In genomic region chr11:119798656-119799055, GRCh38 we compare ENCODE assay signal across 36 cellular contexts.
"Had no signal": no experiment of that assay in that cellular context is flagged by ENCODE, and none has a peak within 500 bp of the region (broad histone marks: within the 10 kb centered on the region; RNA-seq: fewer than 3 reads in every experiment).

No MANE protein-coding gene starts in this region.

- H3K27me3 ChIP-seq: adrenal gland, body of pancreas, cardiac muscle cell had no signal

- DNase-seq: activated B cell treated with CpG ODN at 0.5 μM for 24 hours; activated CD4-positive, alpha-beta memory T cell treated with anti-CD3 and anti-CD28 coated beads for 36 hours; activated CD4-positive, alpha-beta T cell treated with anti-CD3 and anti-CD28 coated beads for 4 hours; activated CD4-positive, alpha-beta T cell treated with anti-CD3 and anti-CD28 coated beads, Interleukin-2, amount 10 ng/mL, durations not matched to agents 24 days and 14 days; activated CD4-positive, alpha-beta T cell treated with anti-CD3 and anti-CD28 coated beads, Interleukin-2, amount 50 U/mL, for 1 hour; activated CD4-positive, alpha-beta T cell treated with anti-CD3 and anti-CD28 coated beads, Interleukin-2, amount 50 U/mL, for 4 hours; activated CD4-positive, CD25-positive, alpha-beta regulatory T cell treated with anti-CD3 and anti-CD28 coated beads, Interleukin-2, amount 50 U/mL, for 72 hours; activated CD8-positive, alpha-beta memory T cell treated with anti-CD3 and anti-CD28 coated beads, Interleukin-2, amount 50 U/mL, for 4 hours; activated CD8-positive, alpha-beta T cell treated with anti-CD3 and anti-CD28 coated beads for 36 hours; activated effector memory CD4-positive, alpha-beta T cell treated with anti-CD3 and anti-CD28 coated beads, Interleukin-2, amount 50 U/mL, for 16 hours; activated gamma-delta T cell treated with Interleukin-2 at 50 U/mL for 16 hours; activated naive CD4-positive, alpha-beta T cell; activated naive CD4-positive, alpha-beta T cell treated with anti-CD3 and anti-CD28 coated beads for 36 hours; activated naive CD4-positive, alpha-beta T cell treated with anti-CD3 and anti-CD28 coated beads, Interleukin-2, amount 50 U/mL, for 16 hours; activated naive CD8-positive, alpha-beta T cell treated with anti-CD3 and anti-CD28 coated beads for 36 hours; activated T-cell treated with anti-CD3 and anti-CD28 coated beads for 4 hours; activated T-cell treated with anti-CD3 and anti-CD28 coated beads, Interleukin-2, amount 50 U/mL, for 1 hour; activated T-cell treated with anti-CD3 and anti-CD28 coated beads, Interleukin-2, amount 50 U/mL, for 4 hours; activated T-cell treated with anti-CD3 and anti-CD28 coated beads, Interleukin-2, amount 50 U/mL, for 72 hours; adrenal gland; amniotic stem cell; body of pancreas; SW 1271; T-helper 1 cell; T-helper 2 cell; T-helper 9 cell had no signal

- H3K9me3 Mint-ChIP-seq: activated B cell treated with CpG ODN at 0.5 μM for 24 hours; activated CD4-positive, alpha-beta memory T cell treated with anti-CD3 and anti-CD28 coated beads for 36 hours; activated CD4-positive, alpha-beta T cell treated with anti-CD3 and anti-CD28 coated beads, Interleukin-2, amount 10 ng/mL, durations not matched to agents 24 days and 14 days; activated CD8-positive, alpha-beta T cell treated with anti-CD3 and anti-CD28 coated beads for 36 hours; activated naive CD4-positive, alpha-beta T cell treated with anti-CD3 and anti-CD28 coated beads for 36 hours; activated naive CD4-positive, alpha-beta T cell treated with anti-CD3 and anti-CD28 coated beads, Interleukin-2, amount 50 U/mL, for 72 hours; activated naive CD8-positive, alpha-beta T cell treated with anti-CD3 and anti-CD28 coated beads for 36 hours; activated T-cell treated with anti-CD3 and anti-CD28 coated beads, Interleukin-2, amount 50 U/mL, for 4 hours; activated T-cell treated with anti-CD3 and anti-CD28 coated beads, Interleukin-2, amount 50 U/mL, for 72 hours; activated T-helper 1 cell treated with anti-CD3 and anti-CD28 coated beads, Interleukin-12 subunit alpha, Interleukin-12 subunit beta, Interleukin-2, Interleukin-4 antibody, amounts not matched to agents 30 ng/mL and 10 ng/mL and 1 ng/mL, durations not matched to agents 14 hours and 24 hours and 36 hours; activated T-helper 17 cell treated with anti-CD3 and anti-CD28 coated beads, Interleukin-2, amount 50 U/mL, for 72 hours; T-helper 1 cell treated with Interleukin-12 subunit alpha and Interleukin-12 subunit beta and Interleukin-4 antibody, amounts not matched to agents 30 μg/mL and 1 μg/mL, for 36 hours; T-helper 2 cell treated with Interferon-gamma antibody and Interleukin-4, amounts not matched to agents 5 μg/mL and 100 μg/mL, for 36 hours had no signal

- H3K4me1 Mint-ChIP-seq: activated B cell treated with CpG ODN at 0.5 μM for 24 hours; activated CD4-positive, alpha-beta T cell treated with anti-CD3 and anti-CD28 coated beads, Interleukin-2, amount 10 ng/mL, durations not matched to agents 24 days and 14 days; activated naive CD8-positive, alpha-beta T cell treated with anti-CD3 and anti-CD28 coated beads for 36 hours; activated T-helper 17 cell treated with anti-CD3 and anti-CD28 coated beads, Interleukin-2, amount 50 U/mL, for 72 hours had no signal

- FAIRE-seq: astrocyte, bronchial epithelial cell, TTC549 had no signal

- H3K4me3 ChIP-seq: adrenal gland, body of pancreas, cardiac muscle cell had no signal

- H3K4me1 ChIP-seq: adrenal gland, body of pancreas had no signal

- ATAC-seq: activated CD8-positive, alpha-beta T cell treated with anti-CD3 and anti-CD28 coated beads for 36 hours; activated naive CD4-positive, alpha-beta T cell treated with anti-CD3 and anti-CD28 coated beads, Interleukin-2, amount 50 U/mL, for 72 hours; activated T-cell treated with anti-CD3 and anti-CD28 coated beads, Interleukin-2, amount 50 U/mL, for 4 hours; activated T-cell treated with anti-CD3 and anti-CD28 coated beads, Interleukin-2, amount 50 U/mL, for 72 hours; activated T-helper 17 cell treated with anti-CD3 and anti-CD28 coated beads, Interleukin-2, amount 50 U/mL, for 72 hours; body of pancreas had no signal

- H3K36me3 Mint-ChIP-seq: activated CD4-positive, alpha-beta memory T cell treated with anti-CD3 and anti-CD28 coated beads for 36 hours; activated naive CD4-positive, alpha-beta T cell treated with anti-CD3 and anti-CD28 coated beads, Interleukin-2, amount 50 U/mL, for 72 hours; activated naive CD8-positive, alpha-beta T cell treated with anti-CD3 and anti-CD28 coated beads for 36 hours had no signal

- H3K27ac ChIP-seq: adrenal gland, body of pancreas, cardiac muscle cell, VCaP had no signal

- H3K27ac Mint-ChIP-seq: activated B cell treated with CpG ODN at 0.5 μM for 24 hours; activated CD4-positive, alpha-beta memory T cell treated with anti-CD3 and anti-CD28 coated beads for 36 hours; activated CD4-positive, alpha-beta T cell treated with anti-CD3 and anti-CD28 coated beads, Interleukin-2, amount 10 ng/mL, durations not matched to agents 24 days and 14 days; activated CD8-positive, alpha-beta T cell treated with anti-CD3 and anti-CD28 coated beads for 36 hours; activated naive CD4-positive, alpha-beta T cell treated with anti-CD3 and anti-CD28 coated beads for 36 hours; activated naive CD4-positive, alpha-beta T cell treated with anti-CD3 and anti-CD28 coated beads, Interleukin-2, amount 50 U/mL, for 72 hours; activated naive CD8-positive, alpha-beta T cell treated with anti-CD3 and anti-CD28 coated beads for 36 hours; activated T-cell treated with anti-CD3 and anti-CD28 coated beads, Interleukin-2, amount 50 U/mL, for 72 hours; activated T-helper 1 cell treated with anti-CD3 and anti-CD28 coated beads, Interleukin-12 subunit alpha, Interleukin-12 subunit beta, Interleukin-2, Interleukin-4 antibody, amounts not matched to agents 30 ng/mL and 10 ng/mL and 1 ng/mL, durations not matched to agents 14 hours and 24 hours and 36 hours; activated T-helper 17 cell treated with anti-CD3 and anti-CD28 coated beads, Interleukin-2, amount 50 U/mL, for 72 hours; T-helper 1 cell treated with Interleukin-12 subunit alpha and Interleukin-12 subunit beta and Interleukin-4 antibody, amounts not matched to agents 30 μg/mL and 1 μg/mL, for 36 hours; T-helper 2 cell treated with Interferon-gamma antibody and Interleukin-4, amounts not matched to agents 5 μg/mL and 100 μg/mL, for 36 hours had no signal

- H3K36me3 ChIP-seq: adrenal gland, cardiac muscle cell had no signal

- H3K9me3 ChIP-seq: adrenal gland, body of pancreas had no signal

- H3K4me3 Mint-ChIP-seq: activated B cell treated with CpG ODN at 0.5 μM for 24 hours; activated CD4-positive, alpha-beta memory T cell treated with anti-CD3 and anti-CD28 coated beads for 36 hours; activated CD4-positive, alpha-beta T cell treated with anti-CD3 and anti-CD28 coated beads, Interleukin-2, amount 10 ng/mL, durations not matched to agents 24 days and 14 days; activated CD8-positive, alpha-beta T cell treated with anti-CD3 and anti-CD28 coated beads for 36 hours; activated naive CD4-positive, alpha-beta T cell treated with anti-CD3 and anti-CD28 coated beads for 36 hours; activated naive CD8-positive, alpha-beta T cell treated with anti-CD3 and anti-CD28 coated beads for 36 hours; activated T-cell treated with anti-CD3 and anti-CD28 coated beads, Interleukin-2, amount 50 U/mL, for 4 hours; activated T-cell treated with anti-CD3 and anti-CD28 coated beads, Interleukin-2, amount 50 U/mL, for 72 hours; activated T-helper 1 cell treated with anti-CD3 and anti-CD28 coated beads, Interleukin-12 subunit alpha, Interleukin-12 subunit beta, Interleukin-2, Interleukin-4 antibody, amounts not matched to agents 30 ng/mL and 10 ng/mL and 1 ng/mL, durations not matched to agents 14 hours and 24 hours and 36 hours; activated T-helper 17 cell treated with anti-CD3 and anti-CD28 coated beads, Interleukin-2, amount 50 U/mL, for 72 hours; T-helper 1 cell treated with Interleukin-12 subunit alpha and Interleukin-12 subunit beta and Interleukin-4 antibody, amounts not matched to agents 30 μg/mL and 1 μg/mL, for 36 hours; T-helper 2 cell treated with Interferon-gamma antibody and Interleukin-4, amounts not matched to agents 5 μg/mL and 100 μg/mL, for 36 hours had no signal
